24 cellular contexts compared by ENCODE assay signal in genomic region chr10:112352044-112352443, GRCh38. TPM values are rescaled to one million over a fixed set of nuclear protein-coding genes. Genes with fewer than 3 reads are reported as not detected.
"Had no signal": no experiment of that assay in that cellular context is flagged by ENCODE, and none has a peak within 500 bp of the region (broad histone marks: within the 10 kb centered on the region; RNA-seq: fewer than 3 reads in every experiment).

No MANE protein-coding gene starts in this region.

- H3K9me3 ChIP-seq: gastroesophageal sphincter, left lung, neutrophil, pancreas, sigmoid colon, testis, tibial artery had no signal

- ATAC-seq: foreskin keratinocyte; gastroesophageal sphincter; left lung; natural killer cell treated with Interleukin-12 subunit alpha and Interleukin-12 subunit beta and Interleukin-15 and Interleukin-18, amount 100 ng/mL, for 72 hours; pancreas; stimulated activated memory B cell treated with anti-CD40 and anti-IgM and Interleukin-4, amounts not matched to agents 10 μg/mL and 1 μg/mL and 100 μg/mL, for 72 hours; stimulated activated naive CD8-positive, alpha-beta T cell treated with anti-CD3 and anti-CD28 coated beads, Interleukin-15, Interleukin-2, amounts not matched to agents 100 U/mL and 50 U/mL, for 24 hours had no signal

- H3K36me3 ChIP-seq: esophagus muscularis mucosa, gastroesophageal sphincter, left lung, neutrophil, pancreas, sigmoid colon, spleen, tibial artery had no signal

- H3K27me3 ChIP-seq: esophagus muscularis mucosa, foreskin keratinocyte, gastroesophageal sphincter, left lung, neutrophil, pancreas, sigmoid colon, spleen, testis, tibial artery had no signal

- H3K4me1 ChIP-seq: esophagus muscularis mucosa, foreskin keratinocyte, gastroesophageal sphincter, left lung, pancreas, sigmoid colon, spleen, testis, tibial artery had no signal

- H3K4me3 ChIP-seq: esophagus muscularis mucosa, gastroesophageal sphincter, left lung, lung, pancreas, sigmoid colon, spleen, testis, tibial artery had no signal

- H3K27ac ChIP-seq: esophagus muscularis mucosa, foreskin keratinocyte, gastroesophageal sphincter, left lung, neutrophil, pancreas, sigmoid colon, spleen, testis, tibial artery had no signal

- FAIRE-seq: colon, endothelial cell of umbilical vein, keratinocyte, pancreas had no signal

- DNase-seq: central memory CD4-positive, alpha-beta T cell; dermis blood vessel endothelial cell; effector memory CD4-positive, alpha-beta T cell; foreskin keratinocyte; hypothalamus; left lung; pancreas; sigmoid colon; spleen; stimulated activated CD4-positive, alpha-beta T cell treated with anti-CD3 and anti-CD28 coated beads, Interleukin-4, amount 100 ng/mL, for 4 hours; stimulated activated naive CD8-positive, alpha-beta T cell treated with anti-CD3 and anti-CD28 coated beads, Interleukin-15, Interleukin-2, amounts not matched to agents 100 U/mL and 50 U/mL, for 24 hours; substantia nigra; testis; tibial artery had no signal

RNA-seq across cellular contexts. Expression of gene ACSL5, which starts 21.9 kb away (rescaled TPM):
- total RNA-seq: foreskin keratinocyte, neural crest cell had no signal
- polyA plus RNA-seq: foreskin keratinocyte had no signal
